ENCODE assay signal across 11 cellular contexts in the genomic region with DNA sequence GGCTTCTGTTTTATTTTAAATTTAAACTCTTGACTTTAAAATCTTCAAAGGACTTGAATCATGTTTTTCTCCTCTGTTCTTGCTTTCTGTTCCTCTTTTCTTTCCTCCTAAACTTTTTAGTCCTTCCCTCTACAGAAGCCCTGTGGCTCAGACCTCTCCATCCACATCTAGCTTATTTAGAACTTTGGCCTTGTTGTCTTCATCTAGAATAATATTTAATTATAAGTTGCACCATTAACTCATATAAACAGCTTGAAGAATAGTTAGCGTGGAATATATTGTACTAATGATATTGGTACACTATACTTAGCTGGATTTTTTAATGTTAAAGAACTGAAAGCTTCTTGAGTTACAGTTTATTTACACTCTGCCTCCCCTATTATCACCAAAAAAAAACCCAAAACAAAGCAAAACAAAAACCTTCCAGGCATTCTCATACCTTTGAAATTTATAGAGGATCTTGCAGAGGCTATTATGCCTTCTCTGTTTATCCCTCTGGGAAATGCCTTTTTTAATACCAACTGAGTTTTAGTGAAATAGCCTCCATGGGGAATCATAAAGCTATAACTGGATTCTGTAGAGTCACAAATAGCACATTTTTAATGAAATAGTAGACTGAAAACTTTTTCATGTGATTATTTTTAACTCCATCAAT. TPM values are rescaled to one million over a fixed set of nuclear protein-coding genes. Genes with fewer than 3 reads are reported as not detected.
DNase-seq lines count a peak whose midpoint lies in the region; ATAC-seq and TF ChIP-seq lines count a peak whose summit lies in the region.
"Had no signal": no experiment of that assay in that cellular context is flagged by ENCODE, and none has a peak within 500 bp of the region (broad histone marks: within the 10 kb centered on the region; RNA-seq: fewer than 3 reads in every experiment).

No MANE protein-coding gene starts in this region.

- CTCF ChIA-PET in Caco-2 (lab: Charles Lee), result no interaction called here

- intact Hi-C loops in Caco-2 (cut with micrococcal nuclease; ENCODE audit: unreplicated experiment), result no loop called here

- peaks cover 26% of the 10 kb centered on the region for H3K4me1 ChIP-seq in Caco-2

- POLR2A ChIA-PET in Caco-2 (lab: Charles Lee), result no interaction called here

- peak overlapping the region; percentile 93 for H3K27ac Mint-ChIP-seq in Caco-2 (ENCODE audit: unreplicated experiment)

- no peak overlapping the region for H3K4me3 ChIP-seq in Caco-2 (ENCODE audit: low read depth, low read length)

- H3K36me3 Mint-ChIP-seq in Caco-2 (ENCODE audit: insufficient read depth, unreplicated experiment), result peaks cover 4% of the 10 kb centered on the region

- H3K4me3 Mint-ChIP-seq in Caco-2 (ENCODE audit: unreplicated experiment), result peak overlapping the region; percentile 41

- no peaks in the 10 kb centered on the region; the same call in 1 of the 2 replicates for H3K36me3 ChIP-seq in Caco-2 (ENCODE audit: control insufficient read depth, insufficient read depth, low read length)

- H3K27me3 Mint-ChIP-seq in Caco-2 (ENCODE audit: insufficient read depth, unreplicated experiment), result no peaks in the 10 kb centered on the region

- TSS peak; percentile 91 for BruUV-seq in Caco-2 (replicated peaks; lab: Mats Ljungman, UMichigan)

- ATAC-seq in HG03097 (IDR thresholded peaks at IDR 0.05; ENCODE audit: low FRiP score, unreplicated experiment) (peak; percentile 61), HG02938 (IDR thresholded peaks at IDR 0.05; ENCODE audit: unreplicated experiment) (no peak)

- peaks cover 21% of the 10 kb centered on the region for H3K4me1 Mint-ChIP-seq in Caco-2 (ENCODE audit: low read depth, unreplicated experiment)

- no peaks in the 10 kb centered on the region for H3K27me3 ChIP-seq in Caco-2 (replicated peaks; ENCODE audit: control insufficient read depth, insufficient read depth, low read length)

- peaks cover 19% of the 10 kb centered on the region for H3K9me3 Mint-ChIP-seq in Caco-2 (ENCODE audit: unreplicated experiment)

- DNase-seq in Caco-2 (no peak), GM20000 (ENCODE audit: low spot score) (peak; percentile 17), OCI-M1 (lab: John Stamatoyannopoulos, UW) (peak; percentile 29), NCI-H2196 (lab: John Stamatoyannopoulos, UW; ENCODE audit: unreplicated experiment) (no peak)
- DNase-seq in activated naive CD4-positive, alpha-beta T cell treated with anti-CD3 and anti-CD28 coated beads, Interleukin-2, amount 50 U/mL, for 16 hours, result no peak
- no peak for DNase-seq in activated CD4-positive, alpha-beta T cell treated with anti-CD3 and anti-CD28 coated beads for 4 hours
- DNase-seq: head of caudate nucleus, NCI-H146 had no signal

- no peak for TF ChIP-seq CTCF in Caco-2 (IDR thresholded peaks at IDR 0.05; ENCODE audit: insufficient read depth in 1 of 2, low read depth in 1 of 2, low read length in 1 of 2, severe bottlenecking in 1 of 2, unreplicated experiment in 1 of 2)
- TF ChIP-seq CTCF in GM20000 (IDR thresholded peaks at IDR 0.05; ENCODE audit: extremely low read depth, missing control alignments), result no peak

- no peaks in the 10 kb centered on the region for H3K9me3 ChIP-seq in Caco-2

RNA-seq across cellular contexts. Expression of gene CCDC141, which starts 9.2 kb away (rescaled TPM):
- total RNA-seq in Caco-2 (2022), result 11.5 and 16.6 TPM in 2 replicates
- total RNA-seq: chondrocyte had no signal

Comparison
In these comparisons a context has a peak if more than half of its experiments do, and no peak if none do; other contexts are left out.
1. DNase-seq: peak in GM20000 (single experiment) and OCI-M1 (single experiment); none in Caco-2 (0 of 2), activated naive CD4-positive, alpha-beta T cell treated with anti-CD3 and anti-CD28 coated beads, Interleukin-2, amount 50 U/mL, for 16 hours (single experiment), NCI-H2196 (single experiment) and activated CD4-positive, alpha-beta T cell treated with anti-CD3 and anti-CD28 coated beads for 4 hours (0 of 2).